In the genomic region with DNA sequence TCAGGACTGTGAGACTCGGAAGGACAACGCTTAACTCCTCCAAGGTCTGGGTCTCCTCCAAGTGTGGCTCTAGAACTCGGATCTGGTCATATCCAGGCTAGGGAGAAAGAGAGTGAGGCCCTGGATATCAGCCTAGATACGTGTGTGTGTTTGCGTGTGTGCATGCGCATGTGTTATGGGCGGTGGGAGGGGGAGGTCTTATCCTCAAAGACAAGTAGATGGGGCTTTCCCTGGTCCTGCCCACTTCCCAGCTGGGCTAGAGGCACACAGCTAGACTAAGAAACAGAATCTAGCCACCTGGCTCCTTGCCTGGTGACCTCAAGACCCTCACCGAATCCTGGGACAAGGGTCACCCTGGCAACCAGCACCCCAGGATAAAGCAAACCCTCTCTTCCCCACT, we compare ENCODE assay signal across 27 cellular contexts. TPM values are rescaled to one million over a fixed set of nuclear protein-coding genes. Genes with fewer than 3 reads are reported as not detected.
"Had no signal": no experiment of that assay in that cellular context is flagged by ENCODE, and none has a peak within 500 bp of the region (broad histone marks: within the 10 kb centered on the region; RNA-seq: fewer than 3 reads in every experiment).

No MANE protein-coding gene starts in this region.

- H3K36me3 ChIP-seq: gastroesophageal sphincter, lower lobe of right lung, sigmoid colon, tibial artery had no signal

- ATAC-seq: activated CD4-positive, alpha-beta T cell treated with anti-CD3 and anti-CD28 coated beads for 36 hours; activated naive CD4-positive, alpha-beta T cell treated with anti-CD3 and anti-CD28 coated beads, Interleukin-2, amount 50 U/mL, for 72 hours; activated T-cell treated with anti-CD3 and anti-CD28 coated beads, Interleukin-2, amount 50 U/mL, for 72 hours; gastroesophageal sphincter; left lobe of liver; lower lobe of right lung; natural killer cell; stimulated activated memory B cell treated with anti-CD40 and anti-IgM and Interleukin-4, amounts not matched to agents 10 μg/mL and 1 μg/mL and 100 μg/mL, for 72 hours; stimulated activated naive CD8-positive, alpha-beta T cell treated with anti-CD3 and anti-CD28 coated beads, Interleukin-15, amount 100 ng/mL, for 72 hours; T-cell had no signal

- H3K27ac ChIP-seq: dorsolateral prefrontal cortex, lower lobe of right lung, sigmoid colon, tibial artery had no signal

- H3K4me3 Mint-ChIP-seq: activated CD4-positive, alpha-beta T cell treated with anti-CD3 and anti-CD28 coated beads for 36 hours; activated T-cell treated with anti-CD3 and anti-CD28 coated beads, Interleukin-2, amount 50 U/mL, for 72 hours; natural killer cell; stimulated activated memory B cell treated with anti-CD40 and anti-IgM and Interleukin-4, amounts not matched to agents 10 μg/mL and 1 μg/mL and 100 μg/mL, for 72 hours; stimulated activated naive CD8-positive, alpha-beta T cell treated with anti-CD3 and anti-CD28 coated beads, Interleukin-15, amount 100 ng/mL, for 72 hours; T-cell had no signal

- H3K36me3 Mint-ChIP-seq: activated naive CD4-positive, alpha-beta T cell treated with anti-CD3 and anti-CD28 coated beads, Interleukin-2, amount 50 U/mL, for 72 hours; natural killer cell; stimulated activated memory B cell treated with anti-CD40 and anti-IgM and Interleukin-4, amounts not matched to agents 10 μg/mL and 1 μg/mL and 100 μg/mL, for 72 hours; T-cell had no signal

- H3K4me3 ChIP-seq: dorsolateral prefrontal cortex, gastroesophageal sphincter, lower lobe of right lung, sigmoid colon, tibial artery had no signal

- FAIRE-seq: colon, keratinocyte, small intestine had no signal

- DNase-seq: activated CD4-positive, alpha-beta T cell treated with anti-CD3 and anti-CD28 coated beads for 36 hours; activated CD4-positive, alpha-beta T cell treated with anti-CD3 and anti-CD28 coated beads, Interleukin-2, amount 50 U/mL, for 4 hours; activated CD4-positive, CD25-positive, alpha-beta regulatory T cell; activated naive CD4-positive, alpha-beta T cell; activated T-cell treated with anti-CD3 and anti-CD28 coated beads for 4 hours; activated T-cell treated with anti-CD3 and anti-CD28 coated beads, Interleukin-2, amount 50 U/mL, for 72 hours; anterior cingulate cortex; dorsolateral prefrontal cortex; effector memory CD4-positive, alpha-beta T cell; hippocampal formation; lower lobe of right lung; mesendoderm; natural killer cell; sigmoid colon; small intestine; stimulated activated CD4-positive, alpha-beta T cell treated with anti-CD3 and anti-CD28 coated beads, Interleukin-4, amount 100 ng/mL, for 24 hours; stimulated activated naive CD8-positive, alpha-beta T cell treated with anti-CD3 and anti-CD28 coated beads, Interleukin-15, amount 100 ng/mL, for 72 hours; T-cell; tibial artery had no signal

- H3K27ac Mint-ChIP-seq: activated CD4-positive, alpha-beta T cell treated with anti-CD3 and anti-CD28 coated beads for 36 hours; activated naive CD4-positive, alpha-beta T cell treated with anti-CD3 and anti-CD28 coated beads, Interleukin-2, amount 50 U/mL, for 72 hours; activated T-cell treated with anti-CD3 and anti-CD28 coated beads, Interleukin-2, amount 50 U/mL, for 72 hours; natural killer cell; stimulated activated memory B cell treated with anti-CD40 and anti-IgM and Interleukin-4, amounts not matched to agents 10 μg/mL and 1 μg/mL and 100 μg/mL, for 72 hours; T-cell had no signal

- H3K9me3 Mint-ChIP-seq: activated naive CD4-positive, alpha-beta T cell treated with anti-CD3 and anti-CD28 coated beads, Interleukin-2, amount 50 U/mL, for 72 hours; activated T-cell treated with anti-CD3 and anti-CD28 coated beads, Interleukin-2, amount 50 U/mL, for 72 hours; natural killer cell; stimulated activated memory B cell treated with anti-CD40 and anti-IgM and Interleukin-4, amounts not matched to agents 10 μg/mL and 1 μg/mL and 100 μg/mL, for 72 hours; stimulated activated naive CD8-positive, alpha-beta T cell treated with anti-CD3 and anti-CD28 coated beads, Interleukin-15, amount 100 ng/mL, for 72 hours; T-cell had no signal

- H3K9me3 ChIP-seq: gastroesophageal sphincter, lower lobe of right lung, sigmoid colon, tibial artery had no signal

- H3K27me3 ChIP-seq: dorsolateral prefrontal cortex, gastroesophageal sphincter, sigmoid colon, tibial artery had no signal

RNA-seq across cellular contexts. Expression of gene CPNE5, which starts 13.2 kb away (rescaled TPM):
- total RNA-seq: fibroblast of lung, osteoblast had no signal
